In the genomic region with DNA sequence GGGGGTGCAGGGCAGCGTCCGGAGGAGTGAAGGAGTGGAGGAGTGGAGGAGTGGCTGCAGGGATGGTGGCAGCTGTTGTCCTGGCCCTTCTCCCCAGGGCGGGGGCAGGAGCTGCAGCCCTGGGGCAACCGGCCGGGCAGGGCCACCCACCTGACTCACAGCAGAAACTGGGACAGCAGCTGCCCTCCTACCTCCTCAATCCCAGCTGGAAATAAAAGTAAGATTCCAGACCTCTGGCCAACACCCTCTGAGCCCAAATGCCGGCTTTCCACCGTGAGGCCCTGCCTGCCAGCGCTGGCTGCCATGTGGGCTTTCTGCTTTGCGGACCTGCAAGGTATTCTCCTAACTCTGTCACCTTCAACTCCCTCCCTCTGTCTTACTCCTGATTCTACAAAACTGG, we compare ENCODE assay signal across 19 cellular contexts. TPM values are rescaled to one million over a fixed set of nuclear protein-coding genes. Genes with fewer than 3 reads are reported as not detected.
DNase-seq lines count a peak whose midpoint lies in the region; ATAC-seq, FAIRE-seq and TF ChIP-seq lines count a peak whose summit lies in the region.
"Had no signal": no experiment of that assay in that cellular context is flagged by ENCODE, and none has a peak within 500 bp of the region (broad histone marks: within the 10 kb centered on the region; RNA-seq: fewer than 3 reads in every experiment).

No MANE protein-coding gene starts in this region.

- intact Hi-C loops in K562 (cut with micrococcal nuclease), result no loop called here

- TF ChIP-seq POLR2A in K562 (conservative IDR thresholded peaks at IDR 0.05), result no peak

- peaks cover 8 to 28% of the 10 kb centered on the region in 2 experiments; a peak in 4 of 5 replicates for H3K4me1 ChIP-seq in K562 (replicated peaks in 1 of 2; ENCODE audit: control insufficient read depth in 2 of 2, insufficient read depth in 2 of 2, low read length in 2 of 2)
- peaks cover 4% of the 10 kb centered on the region for H3K4me1 ChIP-seq in neural progenitor cell

- in situ Hi-C loops in K562 (cut with MboI), result no loop called here

- no peaks in the 10 kb centered on the region for H3K9me1 ChIP-seq in K562 (ENCODE audit: control insufficient read depth, insufficient read depth, low read length)

- peak; percentile 74 for DNase-seq in DMS53 (lab: John Stamatoyannopoulos, UW)
- peak in 1 of 4 experiments; percentile 14 for DNase-seq in K562 (ENCODE audit: extremely low read depth in 1 of 4, low spot score in 3 of 4)
- no peak for DNase-seq in neural progenitor cell (ENCODE audit: low spot score)
- no peak for DNase-seq in ecto neural progenitor cell (ENCODE audit: low spot score)
- no peak for DNase-seq in NCI-H2081 (lab: John Stamatoyannopoulos, UW)
- DNase-seq: activated CD4-positive, alpha-beta T cell treated with anti-CD3 and anti-CD28 coated beads, Interleukin-2, amount 10 ng/mL, durations not matched to agents 7 days and 5 days; activated naive CD4-positive, alpha-beta T cell treated with anti-CD3 and anti-CD28 coated beads, Interleukin-2, amount 50 U/mL, for 16 hours; GM23248; heart left ventricle; kidney glomerular epithelial cell; MM.1S; pancreas had no signal

- 33% methylated on average over 9 of the region's 9 CpGs for WGBS in K562 (ENCODE audit: insufficient coverage, low coverage, missing lambda C conversion rate)

- H3K4me2 ChIP-seq in K562 (ENCODE audit: insufficient read depth, low read length) (no peak overlapping the region), neural progenitor cell (no peak overlapping the region)

- no TSS peak for BruUV-seq in K562 (replicated peaks; lab: Mats Ljungman, UMichigan)

- TF ChIP-seq RAD21 in K562 (CRISPR knock-in tag; conservative IDR thresholded peaks at IDR 0.05 in 1 of 2, IDR thresholded peaks at IDR 0.05 in 1 of 2), result no peak

- no peak overlapping the region for H3K27ac ChIP-seq in K562 (ENCODE audit: extremely low read depth, low read depth, low read length)
- H3K27ac ChIP-seq in neural progenitor cell, result no peak overlapping the region
- H3K27ac ChIP-seq: GM23248, heart left ventricle, pancreas had no signal

- FAIRE-seq in K562 (lab: Jason Lieb, UNC), result no peak
- FAIRE-seq: GM12878, pancreas, urothelium cell line had no signal

- H4K20me1 ChIP-seq in K562 (replicated peaks; ENCODE audit: control insufficient read depth, insufficient read depth, low read length) (no peaks in the 10 kb centered on the region), neural progenitor cell (ENCODE audit: low read depth) (no peaks in the 10 kb centered on the region)

- TF ChIP-seq EP300 in K562 (IDR thresholded peaks at IDR 0.05; ENCODE audit: low read length), result no peak

- H3K4me1 Mint-ChIP-seq in neural progenitor cell, result peaks cover 20% of the 10 kb centered on the region

- no peaks in the 10 kb centered on the region for H3K36me3 Mint-ChIP-seq in neural progenitor cell

- H3K9me3 Mint-ChIP-seq in neural progenitor cell, result peaks cover 4% of the 10 kb centered on the region
- H3K9me3 Mint-ChIP-seq: activated CD4-positive, alpha-beta T cell treated with anti-CD3 and anti-CD28 coated beads, Interleukin-2, amount 10 ng/mL, durations not matched to agents 7 days and 5 days; stimulated activated naive CD8-positive, alpha-beta T cell treated with anti-CD3 and anti-CD28 coated beads, Interleukin-15, Interleukin-2, amounts not matched to agents 100 ng/mL and 50 ng/mL, for 24 hours had no signal

- no peak for ATAC-seq in K562
- no peak for ATAC-seq in HG02885 (IDR thresholded peaks at IDR 0.05; ENCODE audit: poor library complexity, unreplicated experiment)
- ATAC-seq: GM12878, heart left ventricle, Panc1, pancreas had no signal

- H3K27me3 ChIP-seq in K562 (ENCODE audit: control insufficient read depth in 2 of 2, insufficient read depth in 2 of 2, low read length in 2 of 2) (no peaks in the 10 kb centered on the region), neural progenitor cell (no peaks in the 10 kb centered on the region)
- H3K27me3 ChIP-seq: heart left ventricle, pancreas had no signal

- no peak overlapping the region for H3K4me3 Mint-ChIP-seq in neural progenitor cell
- H3K4me3 Mint-ChIP-seq: activated CD4-positive, alpha-beta T cell treated with anti-CD3 and anti-CD28 coated beads, Interleukin-2, amount 10 ng/mL, durations not matched to agents 7 days and 5 days; stimulated activated naive CD8-positive, alpha-beta T cell treated with anti-CD3 and anti-CD28 coated beads, Interleukin-15, Interleukin-2, amounts not matched to agents 100 ng/mL and 50 ng/mL, for 24 hours had no signal

- no peak overlapping the region for H3K4me3 ChIP-seq in K562
- H3K4me3 ChIP-seq in neural progenitor cell, result no peak overlapping the region
- H3K4me3 ChIP-seq: GM12878, GM23248, heart left ventricle, pancreas had no signal

- no peak for TF ChIP-seq CTCF in K562 (IDR thresholded peaks at IDR 0.05 in 2 of 3, conservative IDR thresholded peaks at IDR 0.05 in 1 of 3; ENCODE audit: insufficient read depth in 2 of 3, low read depth in 1 of 3, low read length in 3 of 3)
- TF ChIP-seq CTCF in neural progenitor cell (IDR thresholded peaks at IDR 0.05), result no peak

- peak overlapping the region in 1 of 2 experiments; percentile 83; a peak in 2 of 4 replicates for H3K9ac ChIP-seq in K562 (ENCODE audit: insufficient read depth in 1 of 2, low read depth in 2 of 2, low read length in 2 of 2)
- no peak overlapping the region for H3K9ac ChIP-seq in neural progenitor cell
- H3K9ac ChIP-seq: GM23248 had no signal

- H3K36me3 ChIP-seq in K562 (ENCODE audit: control insufficient read depth, insufficient read depth, low read length), result peaks cover 6% of the 10 kb centered on the region; the same call in 1 of the 3 replicates
- H3K36me3 ChIP-seq in neural progenitor cell, result no peaks in the 10 kb centered on the region
- H3K36me3 ChIP-seq: heart left ventricle, pancreas had no signal

- peak overlapping the region; percentile 54 for H2AFZ ChIP-seq in K562 (ENCODE audit: low read depth, low read length)
- H2AFZ ChIP-seq in neural progenitor cell (replicated peaks), result peak overlapping the region; percentile 72
- H2AFZ ChIP-seq: GM23248 had no signal

- peaks cover 8% of the 10 kb centered on the region for H3K27me3 Mint-ChIP-seq in neural progenitor cell (ENCODE audit: insufficient read depth, low read depth)
- H3K27me3 Mint-ChIP-seq: activated CD4-positive, alpha-beta T cell treated with anti-CD3 and anti-CD28 coated beads, Interleukin-2, amount 10 ng/mL, durations not matched to agents 7 days and 5 days; stimulated activated naive CD8-positive, alpha-beta T cell treated with anti-CD3 and anti-CD28 coated beads, Interleukin-15, Interleukin-2, amounts not matched to agents 100 ng/mL and 50 ng/mL, for 24 hours had no signal

- H3K79me2 ChIP-seq in K562 (ENCODE audit: control insufficient read depth, insufficient read depth, low read length) (peaks cover 16% of the 10 kb centered on the region), neural progenitor cell (ENCODE audit: low read depth) (peaks cover 6% of the 10 kb centered on the region)

- no peaks in the 10 kb centered on the region for H3K9me3 ChIP-seq in K562 (replicated peaks; ENCODE audit: control insufficient read depth, insufficient read depth, low read depth, low read length)
- no peaks in the 10 kb centered on the region for H3K9me3 ChIP-seq in neural progenitor cell (ENCODE audit: low read depth)
- H3K9me3 ChIP-seq: heart left ventricle, pancreas had no signal

- no peaks in the 10 kb centered on the region for H3F3A ChIP-seq in neural progenitor cell (ENCODE audit: low read depth)

- peak overlapping the region; percentile 79 for H3K27ac Mint-ChIP-seq in neural progenitor cell
- H3K27ac Mint-ChIP-seq: stimulated activated naive CD8-positive, alpha-beta T cell treated with anti-CD3 and anti-CD28 coated beads, Interleukin-15, Interleukin-2, amounts not matched to agents 100 ng/mL and 50 ng/mL, for 24 hours had no signal

- POLR2A ChIA-PET in K562 (lab: Yijun Ruan, JAX), result interaction anchor here (0.9 to 1.6 kb wide), 3 partner anchors 13 to 20 kb away, joined by 3 to 7 read pairs (median 3); partner anchors contain the start of gene ALKBH7

- CTCF ChIA-PET in K562 (lab: Yijun Ruan, JAX; ENCODE audit: low intra/inter-chr PET ratio), result no interaction called here

RNA-seq across cellular contexts. Expression of gene CLPP, which starts 3.3 kb away (rescaled TPM):
- total RNA-seq in K562 (2011; cell fraction: chromatin; rRNA removed; ENCODE audit: low replicate concordance), result 7.3 and 21.8 TPM in 2 replicates
- total RNA-seq in K562 (2011; cell fraction: nucleolus; rRNA removed), result 28.3 and 33.0 TPM in 2 replicates
- total RNA-seq in K562 (2011; cell fraction: nucleoplasm; rRNA removed), result 19.4 and 22.1 TPM in 2 replicates
- total RNA-seq in K562 (2014; rRNA removed) (111 and 168 TPM in 2 replicates), K562 (2014; rRNA removed; fragmentation: Illumina TruSeq; extraction: Trizol) (20.7 and 32.6 TPM in 2 replicates), K562 (2015; rRNA removed; fragmentation: Illumina TruSeq; extraction: Trizol) (59.5 and 60.7 TPM in 2 replicates), K562 (2021) (127 and 137 TPM in 2 replicates), neural progenitor cell (ENCODE audit: low replicate concordance) (28.0 and 73.6 TPM in 2 replicates)
- polyA plus RNA-seq in K562 (2011; rRNA removed) (56.3 and 71.6 TPM in 2 replicates), K562 (2014; fragmentation: Illumina TruSeq; extraction: Trizol) (42.2 and 109 TPM in 2 replicates), K562 (2014; fragmentation: Nextera tagmentation; extraction: Ambion mirVana) (1 to 10 TPM; 2.4 to 4.5 TPM), K562 (2014; rRNA removed) (109 and 124 TPM in 2 replicates)
- polyA plus RNA-seq in K562 (2011; cell fraction: cytosol; rRNA removed), result 193 and 655 TPM in 2 replicates
- 46.4 and 84.0 TPM in 2 replicates for polyA plus RNA-seq in K562 (2011; cell fraction: nucleus; rRNA removed)
- 86.5 and 144 TPM in 2 replicates for polyA plus RNA-seq in K562 (2012)
- 13.5 and 19.1 TPM in 2 replicates for polyA minus RNA-seq in K562 (2011; rRNA and poly(A)+ RNA removed)
- 46.1 and 51.0 TPM in 2 replicates for polyA minus RNA-seq in K562 (2011; cell fraction: cytosol; rRNA and poly(A)+ RNA removed)
- 11.7 and 14.8 TPM in 2 replicates for polyA minus RNA-seq in K562 (2011; cell fraction: nucleus; rRNA and poly(A)+ RNA removed)

RNA-seq across cellular contexts. Expression of gene ALKBH7, which starts 14.6 kb away (rescaled TPM):
- 1.1 and 3.1 TPM in 2 replicates for total RNA-seq in K562 (2011; cell fraction: chromatin; rRNA removed; ENCODE audit: low replicate concordance)
- 6.2 and 11.8 TPM in 2 replicates for total RNA-seq in K562 (2011; cell fraction: nucleolus; rRNA removed)
- 4.8 and 7.3 TPM in 2 replicates for total RNA-seq in K562 (2011; cell fraction: nucleoplasm; rRNA removed)
- total RNA-seq in K562 (2014; rRNA removed) (65.7 and 88.6 TPM in 2 replicates), K562 (2014; rRNA removed; fragmentation: Illumina TruSeq; extraction: Trizol) (2.3 and 4.4 TPM in 2 replicates), K562 (2015; rRNA removed; fragmentation: Illumina TruSeq; extraction: Trizol) (24.6 and 29.8 TPM in 2 replicates), K562 (2021) (94.8 and 110 TPM in 2 replicates), neural progenitor cell (ENCODE audit: low replicate concordance) (19.7 and 94.7 TPM in 2 replicates)
- polyA plus RNA-seq in K562 (2011; rRNA removed) (17.6 and 35.4 TPM in 2 replicates), K562 (2014; fragmentation: Illumina TruSeq; extraction: Trizol) (9.5 and 24.2 TPM in 2 replicates), K562 (2014; fragmentation: Nextera tagmentation; extraction: Ambion mirVana) (1 to 10 TPM in 1 of 2 experiments, under 1 TPM in 1; 0.69 to 2.8 TPM), K562 (2014; rRNA removed) (67.6 and 68.8 TPM in 2 replicates)
- polyA plus RNA-seq in K562 (2011; cell fraction: cytosol; rRNA removed), result 51.4 and 114 TPM in 2 replicates
- polyA plus RNA-seq in K562 (2011; cell fraction: nucleus; rRNA removed), result 18.5 and 23.2 TPM in 2 replicates
- 48.8 and 149 TPM in 2 replicates for polyA plus RNA-seq in K562 (2012)
- polyA minus RNA-seq in K562 (2011; rRNA and poly(A)+ RNA removed), result 2.5 and 2.9 TPM in 2 replicates
- 11.5 and 20.7 TPM in 2 replicates for polyA minus RNA-seq in K562 (2011; cell fraction: cytosol; rRNA and poly(A)+ RNA removed)
- 3.8 and 5.2 TPM in 2 replicates for polyA minus RNA-seq in K562 (2011; cell fraction: nucleus; rRNA and poly(A)+ RNA removed)

RNA-seq across cellular contexts. Expression of gene PSPN, which starts 17.7 kb away (rescaled TPM):
- 2.1 and 5.7 TPM in 2 replicates for total RNA-seq in K562 (2011; cell fraction: chromatin; rRNA removed; ENCODE audit: low replicate concordance)
- 2.4 and 2.7 TPM in 2 replicates for total RNA-seq in K562 (2011; cell fraction: nucleolus; rRNA removed)
- 2.9 and 4.5 TPM in 2 replicates for total RNA-seq in K562 (2011; cell fraction: nucleoplasm; rRNA removed)
- 0.78 and 0.82 TPM in 2 replicates for total RNA-seq in K562 (2014; rRNA removed)
- total RNA-seq in K562 (2014; rRNA removed; fragmentation: Illumina TruSeq; extraction: Trizol), result 0.45 and 0.58 TPM in 2 replicates
- total RNA-seq in K562 (2015; rRNA removed; fragmentation: Illumina TruSeq; extraction: Trizol), result 0.83 and 0.87 TPM in 2 replicates
- 1.1 TPM in 2 replicates for total RNA-seq in K562 (2021)
- polyA plus RNA-seq in K562 (2011; rRNA removed), result 0.25 and 0.32 TPM in 2 replicates
- 0.58 and 0.88 TPM in 2 replicates for polyA plus RNA-seq in K562 (2011; cell fraction: cytosol; rRNA removed)
- 0.72 and 1.00 TPM in 2 replicates for polyA plus RNA-seq in K562 (2011; cell fraction: nucleus; rRNA removed)
- 0.47 and 0.86 TPM in 2 replicates for polyA plus RNA-seq in K562 (2012)
- 0.55 and 0.58 TPM in 2 replicates for polyA plus RNA-seq in K562 (2014; fragmentation: Illumina TruSeq; extraction: Trizol)
- polyA plus RNA-seq in K562 (2014; fragmentation: Nextera tagmentation; extraction: Ambion mirVana), result under 1 TPM; 0.21 to 0.29 TPM
- polyA plus RNA-seq in K562 (2014; rRNA removed), result 0.28 and 0.40 TPM in 2 replicates
- polyA minus RNA-seq in K562 (2011; rRNA and poly(A)+ RNA removed), result 0.39 and 0.56 TPM in 2 replicates
- polyA minus RNA-seq in K562 (2011; cell fraction: cytosol; rRNA and poly(A)+ RNA removed), result 1.1 and 2.7 TPM in 2 replicates
- 0.67 and 0.81 TPM in 2 replicates for polyA minus RNA-seq in K562 (2011; cell fraction: nucleus; rRNA and poly(A)+ RNA removed)
- 0.92 and 2.7 TPM in 2 replicates for total RNA-seq in neural progenitor cell (ENCODE audit: low replicate concordance)

RNA-seq across cellular contexts. Expression of gene ACER1, which starts 24.6 kb away (rescaled TPM):
- not detected in 2 replicates for total RNA-seq in K562 (2011; cell fraction: chromatin; rRNA removed; ENCODE audit: low replicate concordance)
- not detected in 2 replicates for total RNA-seq in K562 (2011; cell fraction: nucleolus; rRNA removed)
- total RNA-seq in K562 (2011; cell fraction: nucleoplasm; rRNA removed), result not detected in 2 replicates
- total RNA-seq in K562 (2014; rRNA removed) (not detected in 2 replicates), K562 (2014; rRNA removed; fragmentation: Illumina TruSeq; extraction: Trizol) (not detected in 2 replicates), K562 (2015; rRNA removed; fragmentation: Illumina TruSeq; extraction: Trizol) (not detected in 2 replicates), K562 (2021) (not detected in 2 replicates), neural progenitor cell (ENCODE audit: low replicate concordance) (not detected in 2 replicates)
- polyA plus RNA-seq in K562 (2011; rRNA removed) (not detected in 2 replicates), K562 (2014; fragmentation: Illumina TruSeq; extraction: Trizol) (not detected in 2 replicates), K562 (2014; fragmentation: Nextera tagmentation; extraction: Ambion mirVana) (not detected), K562 (2014; rRNA removed) (not detected in 2 replicates)
- not detected in 2 replicates for polyA plus RNA-seq in K562 (2011; cell fraction: cytosol; rRNA removed)
- polyA plus RNA-seq in K562 (2011; cell fraction: nucleus; rRNA removed), result not detected in 2 replicates
- polyA plus RNA-seq in K562 (2012), result not detected in 2 replicates
- not detected in 2 replicates for polyA minus RNA-seq in K562 (2011; rRNA and poly(A)+ RNA removed)
- not detected in 2 replicates for polyA minus RNA-seq in K562 (2011; cell fraction: cytosol; rRNA and poly(A)+ RNA removed)
- polyA minus RNA-seq in K562 (2011; cell fraction: nucleus; rRNA and poly(A)+ RNA removed), result not detected in 2 replicates
- total RNA-seq: epithelial cell of proximal tubule, G401, GM12878, heart left ventricle, pancreas had no signal
- polyA plus RNA-seq: GM12878, heart left ventricle, pancreas had no signal

RNA-seq across cellular contexts. Expression of gene GTF2F1, which starts 35.0 kb away (rescaled TPM):
- 19.4 and 44.5 TPM in 2 replicates for total RNA-seq in K562 (2011; cell fraction: chromatin; rRNA removed; ENCODE audit: low replicate concordance)
- 26.5 and 29.9 TPM in 2 replicates for total RNA-seq in K562 (2011; cell fraction: nucleolus; rRNA removed)
- 20.7 and 21.6 TPM in 2 replicates for total RNA-seq in K562 (2011; cell fraction: nucleoplasm; rRNA removed)
- 75.4 and 81.6 TPM in 2 replicates for total RNA-seq in K562 (2014; rRNA removed)
- total RNA-seq in K562 (2014; rRNA removed; fragmentation: Illumina TruSeq; extraction: Trizol), result 30.3 TPM in 2 replicates
- total RNA-seq in K562 (2015; rRNA removed; fragmentation: Illumina TruSeq; extraction: Trizol), result 73.5 and 79.1 TPM in 2 replicates
- total RNA-seq in K562 (2021), result 58.9 and 71.7 TPM in 2 replicates
- polyA plus RNA-seq in K562 (2011; rRNA removed), result 34.9 and 47.9 TPM in 2 replicates
- polyA plus RNA-seq in K562 (2011; cell fraction: cytosol; rRNA removed), result 52.9 and 70.5 TPM in 2 replicates
- polyA plus RNA-seq in K562 (2011; cell fraction: nucleus; rRNA removed), result 25.6 and 38.6 TPM in 2 replicates
- 74.1 and 80.2 TPM in 2 replicates for polyA plus RNA-seq in K562 (2012)
- 68.4 and 85.9 TPM in 2 replicates for polyA plus RNA-seq in K562 (2014; fragmentation: Illumina TruSeq; extraction: Trizol)
- 1 to 10 TPM; 4.7 to 6.3 TPM for polyA plus RNA-seq in K562 (2014; fragmentation: Nextera tagmentation; extraction: Ambion mirVana)
- polyA plus RNA-seq in K562 (2014; rRNA removed), result 66.0 and 68.7 TPM in 2 replicates
- polyA minus RNA-seq in K562 (2011; rRNA and poly(A)+ RNA removed), result 28.2 and 53.2 TPM in 2 replicates
- polyA minus RNA-seq in K562 (2011; cell fraction: cytosol; rRNA and poly(A)+ RNA removed), result 37.8 and 49.9 TPM in 2 replicates
- 8.5 and 12.0 TPM in 2 replicates for polyA minus RNA-seq in K562 (2011; cell fraction: nucleus; rRNA and poly(A)+ RNA removed)
- 36.9 and 46.9 TPM in 2 replicates for total RNA-seq in neural progenitor cell (ENCODE audit: low replicate concordance)
